ENCODE assay signal across 13 cellular contexts in genomic region chr1:197481101-197481500, GRCh38.
DNase-seq lines count a peak whose midpoint lies in the region; ATAC-seq and FAIRE-seq lines count a peak whose summit lies in the region.
"Had no signal": no experiment of that assay in that cellular context is flagged by ENCODE, and none has a peak within 500 bp of the region (broad histone marks: within the 10 kb centered on the region; RNA-seq: fewer than 3 reads in every experiment).

No MANE protein-coding gene starts in this region.

- H3K4me1 Mint-ChIP-seq in activated naive CD8-positive, alpha-beta T cell treated with anti-CD3 and anti-CD28 coated beads for 36 hours = peaks cover 11% of the 10 kb centered on the region
- H3K4me1 Mint-ChIP-seq: activated B cell treated with CpG ODN at 0.5 μM for 24 hours had no signal

- no peak overlapping the region for H3K27ac Mint-ChIP-seq in activated naive CD8-positive, alpha-beta T cell treated with anti-CD3 and anti-CD28 coated beads for 36 hours
- H3K27ac Mint-ChIP-seq: activated B cell treated with CpG ODN at 0.5 μM for 24 hours, mesothelial cell of epicardium had no signal

- no peak overlapping the region for H3K4me3 Mint-ChIP-seq in activated naive CD8-positive, alpha-beta T cell treated with anti-CD3 and anti-CD28 coated beads for 36 hours
- H3K4me3 Mint-ChIP-seq: activated B cell treated with CpG ODN at 0.5 μM for 24 hours, mesothelial cell of epicardium had no signal

- DNase-seq in A172 (ENCODE audit: low spot score) (peak; percentile 47), COLO668 (lab: John Stamatoyannopoulos, UW; ENCODE audit: unreplicated experiment) (peak; percentile 35), NCI-H2227 (lab: John Stamatoyannopoulos, UW; ENCODE audit: unreplicated experiment) (no peak), frontal cortex (ENCODE audit: low spot score in 2 of 2) (no peak), anterior cingulate cortex (lab: John Stamatoyannopoulos, UW) (no peak)
- peak; percentile 62 for DNase-seq in Jurkat, Clone E6-1 (ENCODE audit: low read depth, low spot score)
- DNase-seq in activated naive CD8-positive, alpha-beta T cell treated with anti-CD3 and anti-CD28 coated beads for 36 hours = peak; percentile 4
- DNase-seq: activated B cell treated with CpG ODN at 0.5 μM for 24 hours, head of caudate nucleus, MM.1S, spleen had no signal

- no peak overlapping the region for H3K4me3 ChIP-seq in Jurkat, Clone E6-1 (ENCODE audit: low read length)
- H3K4me3 ChIP-seq: spleen had no signal

- H3K36me3 Mint-ChIP-seq in activated naive CD8-positive, alpha-beta T cell treated with anti-CD3 and anti-CD28 coated beads for 36 hours = no peaks in the 10 kb centered on the region
- H3K36me3 Mint-ChIP-seq: mesothelial cell of epicardium had no signal

- no peaks in the 10 kb centered on the region for H3K27me3 Mint-ChIP-seq in activated naive CD8-positive, alpha-beta T cell treated with anti-CD3 and anti-CD28 coated beads for 36 hours

- FAIRE-seq in frontal cortex (lab: Jason Lieb, UNC) = no peak

- no peak for ATAC-seq in HG02763 (IDR thresholded peaks at IDR 0.05; ENCODE audit: unreplicated experiment)

- H3K9me3 Mint-ChIP-seq in activated naive CD8-positive, alpha-beta T cell treated with anti-CD3 and anti-CD28 coated beads for 36 hours = no peaks in the 10 kb centered on the region
- H3K9me3 Mint-ChIP-seq: activated B cell treated with CpG ODN at 0.5 μM for 24 hours had no signal

Comparison
In these comparisons a context has a peak if more than half of its experiments do, and no peak if none do; other contexts are left out.
1. DNase-seq: peak in A172 (single experiment), COLO668 (single experiment), Jurkat, Clone E6-1 (single experiment) and activated naive CD8-positive, alpha-beta T cell treated with anti-CD3 and anti-CD28 coated beads for 36 hours (single experiment); none in NCI-H2227 (single experiment), frontal cortex (0 of 2) and anterior cingulate cortex (0 of 58).